9 cellular contexts compared by ENCODE assay signal in genomic region chr14:33564774-33565630, GRCh38.
DNase-seq lines count a peak whose midpoint lies in the region; ATAC-seq and TF ChIP-seq lines count a peak whose summit lies in the region.
"Had no signal": no experiment of that assay in that cellular context is flagged by ENCODE, and none has a peak within 500 bp of the region (broad histone marks: within the 10 kb centered on the region; RNA-seq: fewer than 3 reads in every experiment).

No MANE protein-coding gene starts in this region.

- H3K36me3 Mint-ChIP-seq in GM23338 (ENCODE audit: low read depth), result no peaks in the 10 kb centered on the region

- H3F3A ChIP-seq in GM23338 (replicated peaks; ENCODE audit: low read depth), result no peaks in the 10 kb centered on the region

- peaks cover 23% of the 10 kb centered on the region for H3K4me1 ChIP-seq in GM23338 (ENCODE audit: insufficient read depth)

- H3K9me2 ChIP-seq in GM23338 (ENCODE audit: insufficient read depth), result no peaks in the 10 kb centered on the region

- H3K4me3 ChIP-seq in GM23338 (no peak overlapping the region), choroid plexus epithelial cell (ENCODE audit: low read depth, low read length) (no peak overlapping the region)

- peak overlapping the region; percentile 72 for H2AFZ ChIP-seq in GM23338

- no peaks in the 10 kb centered on the region for H3K79me2 ChIP-seq in GM23338 (replicated peaks; ENCODE audit: insufficient read depth)

- peak overlapping the region; percentile 44; the same call in 1 of the 2 replicates for H3K27ac Mint-ChIP-seq in GM23338

- H3K4me3 Mint-ChIP-seq in GM23338, result no peak overlapping the region

- peak overlapping the region; percentile 37; the same call in 1 of the 2 replicates for H3K4me2 ChIP-seq in GM23338

- TF ChIP-seq CTCF in GM23338 (conservative IDR thresholded peaks at IDR 0.05; ENCODE audit: low read depth in 2 of 2), result no peak
- no peak for TF ChIP-seq CTCF in choroid plexus epithelial cell (conservative IDR thresholded peaks at IDR 0.05; ENCODE audit: low read depth, low read length)

- H4K20me1 ChIP-seq in GM23338 (replicated peaks; ENCODE audit: insufficient read depth), result no peaks in the 10 kb centered on the region

- peaks cover 30% of the 10 kb centered on the region for H3K4me1 Mint-ChIP-seq in GM23338

- peaks cover 2% of the 10 kb centered on the region for H3K27me3 Mint-ChIP-seq in GM23338 (ENCODE audit: insufficient read depth, low read depth, poor library complexity)

- H3K9me3 Mint-ChIP-seq in GM23338, result no peaks in the 10 kb centered on the region

- peak; percentile 30; the same call in 1 of the 3 replicates for ATAC-seq in GM23338
- no peak for ATAC-seq in left lobe of liver
- ATAC-seq: HCT116 had no signal

- DNase-seq in GM04503 (ENCODE audit: low read depth), result peak; percentile 11
- peak; percentile 25 for DNase-seq in GM23338 (ENCODE audit: low spot score)
- DNase-seq in NAMALWA (ENCODE audit: low spot score), result peak; percentile 8
- peak; percentile 83 for DNase-seq in choroid plexus epithelial cell (ENCODE audit: low read depth)
- no peak for DNase-seq in G401 (ENCODE audit: low spot score)
- no peak for DNase-seq in GM19240 (ENCODE audit: insufficient read length, low spot score)
- no peak for DNase-seq in pons (ENCODE audit: low spot score)
- DNase-seq in left lobe of liver (ENCODE audit: low spot score), result no peak

- H3K27ac ChIP-seq in GM23338 (ENCODE audit: low read depth), result no peak overlapping the region

- in situ Hi-C loops in G401 (cut with HindIII; ENCODE audit: low sequenced_read_pairs), result no loop called here

- H3K27me3 ChIP-seq in GM23338 (ENCODE audit: insufficient read depth), result no peaks in the 10 kb centered on the region

- H3K36me3 ChIP-seq in GM23338 (ENCODE audit: insufficient read depth), result no peaks in the 10 kb centered on the region

TF ChIP-seq in GM23338, 12 proteins besides CTCF, POLR2A, EP300 and RAD21:
- TF ChIP-seq EZH2phosphoT487 (IDR thresholded peaks at IDR 0.05; ENCODE audit: unreplicated experiment) (no peak), ETS1 (IDR thresholded peaks at IDR 0.05) (no peak), ZNF114 (CRISPR knock-in tag; IDR thresholded peaks at IDR 0.05) (no peak), POLR2AphosphoS5 (IDR thresholded peaks at IDR 0.05; ENCODE audit: low read depth) (no peak), EZH2 (IDR thresholded peaks at IDR 0.05; ENCODE audit: low read depth, unreplicated experiment) (no peak), NANOG (IDR thresholded peaks at IDR 0.05; ENCODE audit: borderline replicate concordance) (no peak), REST (IDR thresholded peaks at IDR 0.05; ENCODE audit: unreplicated experiment) (no peak), JUNB (IDR thresholded peaks at IDR 0.05; ENCODE audit: unreplicated experiment) (no peak), CREB1 (CRISPR knock-in tag; IDR thresholded peaks at IDR 0.05; ENCODE audit: low read depth) (no peak), STAT1 (IDR thresholded peaks at IDR 0.05; ENCODE audit: unreplicated experiment) (no peak), ZNF331 (CRISPR knock-in tag; IDR thresholded peaks at IDR 0.05; ENCODE audit: low read depth) (no peak), ZNF462 (CRISPR knock-in tag; IDR thresholded peaks at IDR 0.05) (no peak)

Comparison
In these comparisons a context has a peak if more than half of its experiments do, and no peak if none do; other contexts are left out.
1. DNase-seq: peak in GM04503 (single experiment), GM23338 (single experiment), NAMALWA (single experiment) and choroid plexus epithelial cell (single experiment); none in G401 (single experiment), GM19240 (single experiment), pons (single experiment) and left lobe of liver (single experiment).